38 cellular contexts compared by ENCODE assay signal in genomic region chr11:20289732-20290131, GRCh38.
"Had no signal": no experiment of that assay in that cellular context is flagged by ENCODE, and none has a peak within 500 bp of the region (broad histone marks: within the 10 kb centered on the region; RNA-seq: fewer than 3 reads in every experiment).

No MANE protein-coding gene starts in this region.

- ATAC-seq: activated CD4-positive, alpha-beta T cell treated with anti-CD3 and anti-CD28 coated beads for 36 hours; activated CD4-positive, CD25-positive, alpha-beta regulatory T cell treated with anti-CD3 and anti-CD28 coated beads, Interleukin-2, amount 50 U/mL, for 24 hours; activated CD8-positive, alpha-beta T cell treated with anti-CD3 and anti-CD28 coated beads, Interleukin-2, amount 10 ng/mL, durations not matched to agents 7 days and 5 days; PC-3; WTC11 had no signal

- DNase-seq: activated CD4-positive, alpha-beta T cell treated with anti-CD3 and anti-CD28 coated beads for 36 hours; activated CD4-positive, alpha-beta T cell treated with anti-CD3 and anti-CD28 coated beads, Interleukin-2, amount 10 ng/mL, durations not matched to agents 7 days and 5 days; activated CD4-positive, alpha-beta T cell treated with anti-CD3 and anti-CD28 coated beads, Interleukin-2, amount 50 U/mL, for 48 hours; activated CD8-positive, alpha-beta T cell treated with anti-CD3 and anti-CD28 coated beads, Interleukin-2, amount 10 ng/mL, durations not matched to agents 7 days and 5 days; activated gamma-delta T cell; activated naive CD4-positive, alpha-beta T cell treated with Interleukin-2 at 50 U/mL for 16 hours; activated naive CD8-positive, alpha-beta T cell treated with anti-CD3 and anti-CD28 coated beads, Interleukin-2, amount 10 ng/mL, durations not matched to agents 7 days and 5 days; activated T-cell treated with anti-CD3 and anti-CD28 coated beads, Interleukin-2, amount 50 U/mL, for 24 hours; adrenal gland; anterior cingulate cortex; caudate nucleus; cerebellar nuclear complex; Kasumi-1; KG1; MG63; NCI-H1048; NCI-H1105 treated with DMSO at 0.1 percent for 48 hours; NCI-H1694 treated with DMSO at 0.1 percent for 48 hours; NCI-H2029 treated with DMSO at 0.1 percent for 48 hours; NCI-H2171; NCI-H446; NCI-H524; NCI-H82; PC-3; Peyer's patch; RPMI8226; SHP77 treated with DMSO at 0.1 percent for 48 hours; SK-N-SH had no signal

- H3K27ac Mint-ChIP-seq: activated CD4-positive, alpha-beta T cell treated with anti-CD3 and anti-CD28 coated beads for 36 hours; activated CD4-positive, alpha-beta T cell treated with anti-CD3 and anti-CD28 coated beads, Interleukin-2, amount 10 ng/mL, durations not matched to agents 7 days and 5 days; activated CD8-positive, alpha-beta T cell treated with anti-CD3 and anti-CD28 coated beads, Interleukin-2, amount 10 ng/mL, durations not matched to agents 7 days and 5 days; activated naive CD4-positive, alpha-beta T cell treated with anti-CD3 and anti-CD28 coated beads, Interleukin-2, amount 50 U/mL, for 24 hours; activated naive CD8-positive, alpha-beta T cell treated with anti-CD3 and anti-CD28 coated beads, Interleukin-2, amount 10 ng/mL, durations not matched to agents 7 days and 5 days; activated T-cell treated with anti-CD3 and anti-CD28 coated beads, Interleukin-2, amount 50 U/mL, for 24 hours; activated T-helper 2 cell treated with anti-CD3 and anti-CD28 coated beads, Interferon-gamma antibody, Interleukin-2, Interleukin-4, amounts not matched to agents 10 μg/mL and 5 μg/mL and 100 μg/mL, durations not matched to agents 14 hours and 24 hours and 36 hours; brain; T-helper 1 cell treated with Interleukin-12 subunit alpha and Interleukin-12 subunit beta and Interleukin-4 antibody, amounts not matched to agents 30 μg/mL and 1 μg/mL, for 36 hours; T-helper 2 cell treated with Interferon-gamma antibody and Interleukin-4, amounts not matched to agents 5 μg/mL and 100 μg/mL, for 36 hours; WTC11 had no signal

- H3K4me3 Mint-ChIP-seq: activated CD4-positive, alpha-beta T cell treated with anti-CD3 and anti-CD28 coated beads for 36 hours; activated CD4-positive, alpha-beta T cell treated with anti-CD3 and anti-CD28 coated beads, Interleukin-2, amount 10 ng/mL, durations not matched to agents 7 days and 5 days; activated CD8-positive, alpha-beta T cell treated with anti-CD3 and anti-CD28 coated beads, Interleukin-2, amount 10 ng/mL, durations not matched to agents 7 days and 5 days; activated naive CD4-positive, alpha-beta T cell treated with anti-CD3 and anti-CD28 coated beads, Interleukin-2, amount 50 U/mL, for 24 hours; activated naive CD8-positive, alpha-beta T cell treated with anti-CD3 and anti-CD28 coated beads, Interleukin-2, amount 10 ng/mL, durations not matched to agents 7 days and 5 days; activated T-cell treated with anti-CD3 and anti-CD28 coated beads, Interleukin-2, amount 50 U/mL, for 24 hours; brain; T-helper 1 cell treated with Interleukin-12 subunit alpha and Interleukin-12 subunit beta and Interleukin-4 antibody, amounts not matched to agents 30 μg/mL and 1 μg/mL, for 36 hours; T-helper 2 cell treated with Interferon-gamma antibody and Interleukin-4, amounts not matched to agents 5 μg/mL and 100 μg/mL, for 36 hours; WTC11 had no signal

- H3K4me3 ChIP-seq: adrenal gland, MG63, Peyer's patch, SJSA1 had no signal

- H3K9me3 ChIP-seq: adrenal gland, MG63, Peyer's patch, SJSA1, SK-N-SH had no signal

- H3K4me2 ChIP-seq: SK-N-SH had no signal

- H3K9ac ChIP-seq: SK-N-SH had no signal

- H3K4me1 ChIP-seq: adrenal gland, Peyer's patch, SJSA1 had no signal

- H3K27me3 ChIP-seq: adrenal gland, Peyer's patch had no signal

- H3K9me3 Mint-ChIP-seq: activated CD4-positive, alpha-beta T cell treated with anti-CD3 and anti-CD28 coated beads, Interleukin-2, amount 10 ng/mL, durations not matched to agents 7 days and 5 days; activated naive CD4-positive, alpha-beta T cell treated with anti-CD3 and anti-CD28 coated beads, Interleukin-2, amount 50 U/mL, for 24 hours; activated naive CD8-positive, alpha-beta T cell treated with anti-CD3 and anti-CD28 coated beads, Interleukin-2, amount 10 ng/mL, durations not matched to agents 7 days and 5 days; activated T-cell treated with anti-CD3 and anti-CD28 coated beads, Interleukin-2, amount 50 U/mL, for 24 hours; activated T-helper 2 cell treated with anti-CD3 and anti-CD28 coated beads, Interferon-gamma antibody, Interleukin-2, Interleukin-4, amounts not matched to agents 10 μg/mL and 5 μg/mL and 100 μg/mL, durations not matched to agents 14 hours and 24 hours and 36 hours; T-helper 1 cell treated with Interleukin-12 subunit alpha and Interleukin-12 subunit beta and Interleukin-4 antibody, amounts not matched to agents 30 μg/mL and 1 μg/mL, for 36 hours; T-helper 2 cell treated with Interferon-gamma antibody and Interleukin-4, amounts not matched to agents 5 μg/mL and 100 μg/mL, for 36 hours; WTC11 had no signal

- FAIRE-seq: bronchial epithelial cell, TTC549 had no signal

- H3K36me3 ChIP-seq: adrenal gland, MG63, Peyer's patch, SJSA1 had no signal

- H3K27ac ChIP-seq: adrenal gland, Peyer's patch, SJSA1 had no signal

- H3K4me1 Mint-ChIP-seq: activated CD4-positive, alpha-beta T cell treated with anti-CD3 and anti-CD28 coated beads for 36 hours; activated CD4-positive, alpha-beta T cell treated with anti-CD3 and anti-CD28 coated beads, Interleukin-2, amount 10 ng/mL, durations not matched to agents 7 days and 5 days; activated naive CD4-positive, alpha-beta T cell treated with anti-CD3 and anti-CD28 coated beads, Interleukin-2, amount 50 U/mL, for 24 hours; activated naive CD8-positive, alpha-beta T cell treated with anti-CD3 and anti-CD28 coated beads, Interleukin-2, amount 10 ng/mL, durations not matched to agents 7 days and 5 days; brain; WTC11 had no signal
